In the genomic region with DNA sequence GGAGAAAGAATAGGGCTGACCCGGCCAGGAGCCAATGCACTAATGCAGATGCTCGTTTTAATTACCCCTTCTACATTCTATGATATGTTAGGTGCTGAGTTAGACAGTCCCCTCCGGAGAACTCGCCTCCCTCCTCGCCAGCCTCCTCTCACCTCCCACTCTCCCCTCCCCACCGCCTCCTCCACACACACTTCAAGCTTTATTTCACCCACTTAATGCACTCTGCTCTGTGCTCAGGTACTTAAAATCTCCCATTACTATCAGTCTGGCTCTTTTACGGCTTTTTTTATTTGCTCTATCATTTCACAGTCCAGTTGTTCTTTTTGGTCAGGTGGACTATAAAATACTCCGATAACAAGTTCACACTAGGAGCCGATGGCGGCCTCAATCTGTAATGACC, we compare ENCODE assay signal across 20 cellular contexts.
"Had no signal": no experiment of that assay in that cellular context is flagged by ENCODE, and none has a peak within 500 bp of the region (broad histone marks: within the 10 kb centered on the region; RNA-seq: fewer than 3 reads in every experiment).

No MANE protein-coding gene starts in this region.

- H3K27ac Mint-ChIP-seq: activated CD4-positive, alpha-beta memory T cell treated with anti-CD3 and anti-CD28 coated beads for 36 hours; activated CD4-positive, alpha-beta T cell treated with anti-CD3 and anti-CD28 coated beads for 36 hours; activated naive CD8-positive, alpha-beta T cell treated with anti-CD3 and anti-CD28 coated beads for 36 hours; dendritic cell treated with granulocyte-macrophage colony-stimulating factor and Interleukin-4, amounts not matched to agents 40 ng/mL and 50 ng/mL, for 4 days; immature natural killer cell; memory B cell; naive thymus-derived CD4-positive, alpha-beta T cell; neural progenitor cell; progenitor cell of endocrine pancreas; WTC11 had no signal

- H3K4me1 Mint-ChIP-seq: activated CD4-positive, alpha-beta T cell treated with anti-CD3 and anti-CD28 coated beads for 36 hours; activated naive CD8-positive, alpha-beta T cell treated with anti-CD3 and anti-CD28 coated beads for 36 hours; immature natural killer cell; memory B cell had no signal

- H3K27me3 Mint-ChIP-seq: activated CD4-positive, alpha-beta memory T cell treated with anti-CD3 and anti-CD28 coated beads for 36 hours; dendritic cell treated with granulocyte-macrophage colony-stimulating factor and Interleukin-4, amounts not matched to agents 40 ng/mL and 50 ng/mL, for 4 days had no signal

- ATAC-seq: activated CD4-positive, alpha-beta T cell treated with anti-CD3 and anti-CD28 coated beads for 36 hours; naive thymus-derived CD4-positive, alpha-beta T cell; WTC11 had no signal

- H3K36me3 Mint-ChIP-seq: activated CD4-positive, alpha-beta memory T cell treated with anti-CD3 and anti-CD28 coated beads for 36 hours; activated naive CD8-positive, alpha-beta T cell treated with anti-CD3 and anti-CD28 coated beads for 36 hours; immature natural killer cell; memory B cell; naive thymus-derived CD4-positive, alpha-beta T cell; neural progenitor cell; WTC11 had no signal

- H3K27ac ChIP-seq: neural progenitor cell, thyroid gland had no signal

- DNase-seq: activated CD4-positive, alpha-beta memory T cell treated with anti-CD3 and anti-CD28 coated beads for 36 hours; activated CD4-positive, alpha-beta T cell treated with anti-CD3 and anti-CD28 coated beads for 36 hours; activated naive CD4-positive, alpha-beta T cell; activated naive CD8-positive, alpha-beta T cell treated with anti-CD3 and anti-CD28 coated beads for 36 hours; activated T-cell treated with anti-CD3 and anti-CD28 coated beads for 4 hours; amniotic stem cell; effector CD8-positive, alpha-beta T cell; immature natural killer cell; kidney glomerular epithelial cell; naive thymus-derived CD4-positive, alpha-beta T cell; stimulated activated CD4-positive, alpha-beta T cell treated with anti-CD3 and anti-CD28 coated beads, Interleukin-12 subunit alpha, Interleukin-12 subunit beta, amount 100 ng/mL, for 4 hours; stimulated activated CD4-positive, alpha-beta T cell treated with anti-CD3 and anti-CD28 coated beads, Interleukin-1b, Interleukin-23, amount 100 ng/mL, for 48 hours; stimulated activated CD8-positive, alpha-beta memory T cell treated with anti-CD3 and anti-CD28 coated beads, Interleukin-4, amount 100 ng/mL, for 48 hours; stimulated activated naive CD4-positive, alpha-beta T cell had no signal

- H3K9me3 Mint-ChIP-seq: activated CD4-positive, alpha-beta memory T cell treated with anti-CD3 and anti-CD28 coated beads for 36 hours; activated naive CD8-positive, alpha-beta T cell treated with anti-CD3 and anti-CD28 coated beads for 36 hours; dendritic cell treated with granulocyte-macrophage colony-stimulating factor and Interleukin-4, amounts not matched to agents 40 ng/mL and 50 ng/mL, for 4 days; immature natural killer cell; memory B cell; neural progenitor cell had no signal

- H3K4me3 Mint-ChIP-seq: activated CD4-positive, alpha-beta memory T cell treated with anti-CD3 and anti-CD28 coated beads for 36 hours; activated CD4-positive, alpha-beta T cell treated with anti-CD3 and anti-CD28 coated beads for 36 hours; activated naive CD8-positive, alpha-beta T cell treated with anti-CD3 and anti-CD28 coated beads for 36 hours; dendritic cell treated with granulocyte-macrophage colony-stimulating factor and Interleukin-4, amounts not matched to agents 40 ng/mL and 50 ng/mL, for 4 days; immature natural killer cell; memory B cell; naive thymus-derived CD4-positive, alpha-beta T cell; neural progenitor cell; WTC11 had no signal
